In genomic region chr2:188353282-188353681, GRCh38 we compare ENCODE assay signal across 29 cellular contexts.
"Had no signal": no experiment of that assay in that cellular context is flagged by ENCODE, and none has a peak within 500 bp of the region (broad histone marks: within the 10 kb centered on the region; RNA-seq: fewer than 3 reads in every experiment).

No MANE protein-coding gene starts in this region.

- H2AFZ ChIP-seq: parathyroid adenoma had no signal

- H3K9ac ChIP-seq: parathyroid adenoma had no signal

- H3K36me3 Mint-ChIP-seq: naive thymus-derived CD4-positive, alpha-beta T cell; natural killer cell; stimulated activated effector memory CD8-positive, alpha-beta T cell treated with anti-CD3 and anti-CD28 coated beads, Interleukin-12 subunit alpha, Interleukin-12 subunit beta, amount 100 ng/mL, for 72 hours; stimulated activated naive B cell treated with anti-CD40 and anti-IgM and Interleukin-4, amounts not matched to agents 10 μg/mL and 1 μg/mL and 100 μg/mL, for 72 hours had no signal

- ATAC-seq: naive thymus-derived CD4-positive, alpha-beta T cell; natural killer cell; right cardiac atrium; right lobe of liver; stimulated activated naive B cell treated with anti-CD40 and anti-IgM and Interleukin-4, amounts not matched to agents 10 μg/mL and 1 μg/mL and 100 μg/mL, for 72 hours had no signal

- H3K27ac Mint-ChIP-seq: naive thymus-derived CD4-positive, alpha-beta T cell; natural killer cell; nephron; progenitor cell of endocrine pancreas; stimulated activated effector memory CD8-positive, alpha-beta T cell treated with anti-CD3 and anti-CD28 coated beads, Interleukin-12 subunit alpha, Interleukin-12 subunit beta, amount 100 ng/mL, for 72 hours; stimulated activated naive B cell treated with anti-CD40 and anti-IgM and Interleukin-4, amounts not matched to agents 10 μg/mL and 1 μg/mL and 100 μg/mL, for 72 hours; stimulated activated naive CD8-positive, alpha-beta T cell treated with anti-CD3 and anti-CD28 coated beads, Interleukin-15, Interleukin-2, amounts not matched to agents 100 ng/mL and 50 ng/mL, for 24 hours had no signal

- H3K27me3 ChIP-seq: ovary, right lobe of liver, sigmoid colon, stomach, thyroid gland, tibial nerve, upper lobe of left lung, vagina had no signal

- DNase-seq: naive thymus-derived CD4-positive, alpha-beta T cell; natural killer cell; occipital lobe; ovary; posterior cingulate gyrus; psoas muscle; right cardiac atrium; right lobe of liver; sigmoid colon; small intestine; stimulated activated CD4-positive, alpha-beta T cell treated with anti-CD3 and anti-CD28 coated beads, Interleukin-15, amount 100 ng/mL, for 24 hours; stimulated activated CD4-positive, alpha-beta T cell treated with anti-CD3 and anti-CD28 coated beads, Interleukin-2, amount 100 ng/mL, for 24 hours; stimulated activated CD4-positive, alpha-beta T cell treated with anti-CD3 and anti-CD28 coated beads, Interleukin-2, amount 100 ng/mL, for 48 hours; stimulated activated CD4-positive, alpha-beta T cell treated with anti-CD3 and anti-CD28 coated beads, Interleukin-4, amount 100 ng/mL, for 24 hours; stimulated activated naive B cell treated with anti-CD40 and anti-IgM and Interleukin-4, amounts not matched to agents 10 μg/mL and 1 μg/mL and 100 μg/mL, for 72 hours; stimulated activated naive CD4-positive, alpha-beta T cell treated with Interleukin-2 at 50 U/mL for 16 hours; stomach; thyroid gland; trophoblast cell; upper lobe of left lung had no signal

- H3K4me1 Mint-ChIP-seq: naive thymus-derived CD4-positive, alpha-beta T cell; natural killer cell; nephron; stimulated activated effector memory CD8-positive, alpha-beta T cell treated with anti-CD3 and anti-CD28 coated beads, Interleukin-12 subunit alpha, Interleukin-12 subunit beta, amount 100 ng/mL, for 72 hours; stimulated activated naive B cell treated with anti-CD40 and anti-IgM and Interleukin-4, amounts not matched to agents 10 μg/mL and 1 μg/mL and 100 μg/mL, for 72 hours had no signal

- FAIRE-seq: small intestine, urothelium cell line had no signal

- H3K27ac ChIP-seq: ovary, parathyroid adenoma, psoas muscle, right lobe of liver, sigmoid colon, stomach, thoracic aorta, thyroid gland, tibial nerve, upper lobe of left lung, vagina had no signal

- H3K4me1 ChIP-seq: parathyroid adenoma, right lobe of liver, thyroid gland, upper lobe of left lung had no signal

- H3K4me3 ChIP-seq: ovary, psoas muscle, right lobe of liver, sigmoid colon, stomach, thoracic aorta, thyroid gland, tibial nerve, upper lobe of left lung, vagina had no signal

- H3K79me2 ChIP-seq: parathyroid adenoma had no signal

- H3K36me3 ChIP-seq: ovary, right lobe of liver, sigmoid colon, stomach, thoracic aorta, thyroid gland, tibial nerve, upper lobe of left lung, vagina had no signal

- H3K9me3 ChIP-seq: ovary, psoas muscle, right lobe of liver, sigmoid colon, stomach, thoracic aorta, thyroid gland, upper lobe of left lung, vagina had no signal

- H3K4me3 Mint-ChIP-seq: naive thymus-derived CD4-positive, alpha-beta T cell; natural killer cell; nephron; stimulated activated effector memory CD8-positive, alpha-beta T cell treated with anti-CD3 and anti-CD28 coated beads, Interleukin-12 subunit alpha, Interleukin-12 subunit beta, amount 100 ng/mL, for 72 hours; stimulated activated naive B cell treated with anti-CD40 and anti-IgM and Interleukin-4, amounts not matched to agents 10 μg/mL and 1 μg/mL and 100 μg/mL, for 72 hours; stimulated activated naive CD8-positive, alpha-beta T cell treated with anti-CD3 and anti-CD28 coated beads, Interleukin-15, Interleukin-2, amounts not matched to agents 100 ng/mL and 50 ng/mL, for 24 hours had no signal

- H3K27me3 Mint-ChIP-seq: naive thymus-derived CD4-positive, alpha-beta T cell; progenitor cell of endocrine pancreas; stimulated activated naive B cell treated with anti-CD40 and anti-IgM and Interleukin-4, amounts not matched to agents 10 μg/mL and 1 μg/mL and 100 μg/mL, for 72 hours; stimulated activated naive CD8-positive, alpha-beta T cell treated with anti-CD3 and anti-CD28 coated beads, Interleukin-15, Interleukin-2, amounts not matched to agents 100 ng/mL and 50 ng/mL, for 24 hours had no signal
